Comparison of ENCODE assay signal across 1 cellular context in genomic region chr1:205973377-205974232, GRCh38.
TF ChIP-seq lines count a peak whose summit lies in the region.

No MANE protein-coding gene starts in this region.

TF ChIP-seq in K562, 482 proteins besides CTCF, POLR2A, EP300 and RAD21:
- no peak for TF ChIP-seq ZNF609 (CRISPR knock-in tag; IDR thresholded peaks at IDR 0.05; ENCODE audit: borderline replicate concordance)
- TF ChIP-seq TSC22D4 (tag; IDR thresholded peaks at IDR 0.05), result peak; percentile 92; the same call in 1 of the 2 replicates
- 0 out of 2 replicates have a peak, but pooled peaks have one; percentile 38 for TF ChIP-seq OTX1 (CRISPR knock-in tag; IDR thresholded peaks at IDR 0.05)
- peak; percentile 5; the same call in 1 of the 2 replicates for TF ChIP-seq NKRF (IDR thresholded peaks at IDR 0.05; ENCODE audit: borderline replicate concordance)
- no peak for TF ChIP-seq HLTF (IDR thresholded peaks at IDR 0.05)
- TF ChIP-seq LEF1 (IDR thresholded peaks at IDR 0.05), result no peak
- TF ChIP-seq PRMT5 (CRISPR knock-in tag; IDR thresholded peaks at IDR 0.05), result no peak
- TF ChIP-seq ASH1L (IDR thresholded peaks at IDR 0.05; ENCODE audit: borderline replicate concordance, low read depth, partially characterized antibody), result no peak
- TF ChIP-seq POLR2G (IDR thresholded peaks at IDR 0.05; ENCODE audit: low read depth, low read length), result no peak
- 0 out of 2 replicates have a peak, but pooled peaks have one; percentile 16 for TF ChIP-seq STAG1 (CRISPR knock-in tag; IDR thresholded peaks at IDR 0.05; ENCODE audit: borderline replicate concordance)
- TF ChIP-seq E2F3 (CRISPR knock-in tag; IDR thresholded peaks at IDR 0.05), result no peak
- TF ChIP-seq RCOR1 (IDR thresholded peaks at IDR 0.05; ENCODE audit: borderline replicate concordance in 1 of 2, low read depth in 2 of 2, low read length in 2 of 2), result no peak
- TF ChIP-seq DDX20 (tag; IDR thresholded peaks at IDR 0.05; ENCODE audit: low read depth), result no peak
- peak; percentile 11; the same call in 1 of the 2 replicates for TF ChIP-seq ELF4 (CRISPR knock-in tag; IDR thresholded peaks at IDR 0.05)
- TF ChIP-seq ZNF699 (CRISPR knock-in tag; IDR thresholded peaks at IDR 0.05; ENCODE audit: insufficient replicate concordance), result no peak
- no peak for TF ChIP-seq SRSF1 (IDR thresholded peaks at IDR 0.05; ENCODE audit: low read depth, low read length)
- TF ChIP-seq SAP30 (IDR thresholded peaks at IDR 0.05; ENCODE audit: borderline replicate concordance, insufficient read depth, low read depth, low read length, poor library complexity, severe bottlenecking), result no peak
